ENCODE assay signal across 8 cellular contexts in the genomic region with DNA sequence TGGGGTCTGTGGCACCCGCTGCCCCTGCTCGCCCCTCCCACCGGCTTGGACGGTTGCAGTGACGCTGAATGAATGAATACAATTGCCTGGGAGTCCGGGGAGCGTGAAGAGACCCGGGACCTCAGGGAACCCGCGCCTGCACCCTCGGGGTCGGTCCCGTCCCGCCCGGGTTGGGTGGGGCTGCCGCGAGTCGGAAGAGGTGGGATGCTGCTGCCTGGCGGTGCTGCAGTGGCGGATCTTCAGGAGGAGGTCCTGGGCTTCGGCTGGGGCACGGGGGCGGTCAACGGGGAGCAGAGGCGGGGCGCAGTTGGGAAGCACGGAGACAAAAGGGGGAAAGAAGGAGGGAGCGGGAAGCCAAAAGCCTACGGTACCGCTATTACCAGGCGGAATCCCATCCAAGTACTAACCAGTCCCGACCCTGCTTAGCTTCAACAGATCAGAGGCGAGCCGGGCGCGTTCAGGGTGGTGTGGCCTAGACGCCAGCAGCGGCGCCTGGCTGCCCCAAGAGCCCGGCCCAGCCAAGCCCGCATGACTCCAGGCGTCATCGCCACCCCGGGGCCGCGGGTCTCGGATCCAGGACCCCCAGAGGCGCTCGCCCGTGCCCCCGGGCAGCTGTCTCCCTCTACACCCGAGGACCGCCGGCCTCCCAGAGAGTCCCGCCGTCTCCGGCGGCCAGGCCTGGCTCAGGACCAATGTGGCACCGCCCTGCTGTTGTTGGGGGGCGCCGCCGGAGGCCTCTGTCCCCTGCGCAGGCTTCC.
A peak's percentile ranks its signal among the peaks of the same experiment; 100 is the strongest.
DNase-seq lines count a peak whose midpoint lies in the region; ATAC-seq and TF ChIP-seq lines count a peak whose summit lies in the region.
"Not testable (repeated sequence)": the region's sequence is repeated elsewhere in the genome, so short reads cannot be mapped to it uniquely, and the experiment has no call there.

No MANE protein-coding gene starts in this region.

- POLR2A ChIA-PET in Caco-2 (lab: Charles Lee): not testable (repeated sequence)

- not testable (repeated sequence) for H3K27me3 Mint-ChIP-seq in Caco-2 (ENCODE audit: insufficient read depth, unreplicated experiment)
- H3K27me3 Mint-ChIP-seq in activated naive CD8-positive, alpha-beta T cell: peaks cover 40% of the 10 kb centered on the region

- H3K27ac Mint-ChIP-seq in Caco-2 (ENCODE audit: unreplicated experiment): not testable (repeated sequence)
- H3K27ac Mint-ChIP-seq in activated naive CD8-positive, alpha-beta T cell: peak overlapping the region; percentile 4

- H3K9me3 Mint-ChIP-seq in Caco-2 (ENCODE audit: unreplicated experiment): peaks cover 10% of the 10 kb centered on the region
- not testable (repeated sequence) for H3K9me3 Mint-ChIP-seq in activated naive CD8-positive, alpha-beta T cell (ENCODE audit: low read depth)

- not testable (repeated sequence) for H3K36me3 ChIP-seq in Caco-2 (ENCODE audit: control insufficient read depth, insufficient read depth, low read length); RWPE2 (ENCODE audit: low read depth)

- CTCF ChIA-PET in Caco-2 (lab: Charles Lee): not testable (repeated sequence)

- H3K9me3 ChIP-seq in Caco-2; RWPE2 (ENCODE audit: severe bottlenecking): not testable (repeated sequence)

- intact Hi-C loops in Caco-2 (cut with micrococcal nuclease; ENCODE audit: unreplicated experiment): not testable (repeated sequence)

- ATAC-seq in GM19452 (IDR thresholded peaks at IDR 0.05; ENCODE audit: unreplicated experiment) (peak; percentile 100), HG03108 (IDR thresholded peaks at IDR 0.05; ENCODE audit: unreplicated experiment) (peak; percentile 100), RWPE2 (ENCODE audit: low read depth) (peak; percentile 98)

- not testable (repeated sequence) for H3K27ac ChIP-seq in RWPE2 (ENCODE audit: poor library complexity, severe bottlenecking)

- H3K4me3 ChIP-seq in Caco-2 (ENCODE audit: low read depth, low read length): peak overlapping the region; percentile 18
- H3K4me3 ChIP-seq in RWPE2 (ENCODE audit: severe bottlenecking): peak overlapping the region; percentile 37

- BruUV-seq in Caco-2 (replicated peaks; lab: Mats Ljungman, UMichigan): not testable (repeated sequence)

- peak; percentile 27 to 42 for DNase-seq in Caco-2
- peak; percentile 90 for DNase-seq in RWPE2 (ENCODE audit: low spot score)
- DNase-seq in fibroblast of the conjunctiva (ENCODE audit: low read depth): peak; percentile 77
- DNase-seq in mucosa of gallbladder (ENCODE audit: low spot score): peak; percentile 72
- peak; percentile 89 for DNase-seq in stimulated activated CD8-positive, alpha-beta memory T cell treated with anti-CD3 and anti-CD28 coated beads, Interleukin-15, amount 100 ng/mL, for 48 hours (ENCODE audit: low read depth in 2 of 2)

- not testable (repeated sequence) for H3K4me1 Mint-ChIP-seq in Caco-2 (ENCODE audit: low read depth, unreplicated experiment)
- peaks cover 35% of the 10 kb centered on the region for H3K4me1 Mint-ChIP-seq in activated naive CD8-positive, alpha-beta T cell (ENCODE audit: low read depth)

- not testable (repeated sequence) for H3K4me3 Mint-ChIP-seq in Caco-2 (ENCODE audit: unreplicated experiment)
- peak overlapping the region; percentile 81 for H3K4me3 Mint-ChIP-seq in activated naive CD8-positive, alpha-beta T cell

- not testable (repeated sequence) for H3K27me3 ChIP-seq in Caco-2 (replicated peaks; ENCODE audit: control insufficient read depth, insufficient read depth, low read length)
- H3K27me3 ChIP-seq in RWPE2 (ENCODE audit: insufficient read depth, poor library complexity, severe bottlenecking): peaks cover 35% of the 10 kb centered on the region

- not testable (repeated sequence) for H3K36me3 Mint-ChIP-seq in Caco-2 (ENCODE audit: insufficient read depth, unreplicated experiment); activated naive CD8-positive, alpha-beta T cell

- not testable (repeated sequence) for TF ChIP-seq CTCF in Caco-2 (IDR thresholded peaks at IDR 0.05; ENCODE audit: insufficient read depth in 1 of 2, low read depth in 1 of 2, low read length in 1 of 2, severe bottlenecking in 1 of 2, unreplicated experiment in 1 of 2); RWPE2 (IDR thresholded peaks at IDR 0.05; ENCODE audit: poor library complexity, severe bottlenecking)

- H3K4me1 ChIP-seq in Caco-2; RWPE2 (ENCODE audit: insufficient read depth, poor library complexity, severe bottlenecking): not testable (repeated sequence)

Comparison
In these comparisons a context has a peak if more than half of its experiments do, and no peak if none do; other contexts are left out.
1. DNase-seq: peak in every context shown above with its lines; median percentile 90 in RWPE2; 89 in stimulated activated CD8-positive, alpha-beta memory T cell treated with anti-CD3 and anti-CD28 coated beads, Interleukin-15, amount 100 ng/mL, for 48 hours; 77 in fibroblast of the conjunctiva; 72 in mucosa of gallbladder; 34 in Caco-2.